ENCODE assay signal across 11 cellular contexts in genomic region chr11:74984730-74985129, GRCh38. TPM values are rescaled to one million over a fixed set of nuclear protein-coding genes. Genes with fewer than 3 reads are reported as not detected.
DNase-seq lines count a peak whose midpoint lies in the region; ATAC-seq and TF ChIP-seq lines count a peak whose summit lies in the region.
"Had no signal": no experiment of that assay in that cellular context is flagged by ENCODE, and none has a peak within 500 bp of the region (broad histone marks: within the 10 kb centered on the region; RNA-seq: fewer than 3 reads in every experiment).

No MANE protein-coding gene starts in this region.

- intact Hi-C loops in Calu3 (cut with micrococcal nuclease; ENCODE audit: unreplicated experiment): no loop called here

- TF ChIP-seq CTCF in Calu3 (IDR thresholded peaks at IDR 0.05; ENCODE audit: unreplicated experiment): no peak

- peaks cover 7% of the 10 kb centered on the region for H3K4me1 Mint-ChIP-seq in activated T-cell treated with anti-CD3 and anti-CD28 coated beads, Interleukin-2, amount 50 U/mL, for 24 hours (ENCODE audit: low read depth)
- peaks cover 6% of the 10 kb centered on the region for H3K4me1 Mint-ChIP-seq in memory B cell
- H3K4me1 Mint-ChIP-seq in Calu3 (ENCODE audit: low read depth, unreplicated experiment): no peaks in the 10 kb centered on the region

- BruUV-seq in Calu3 (replicated peaks; lab: Mats Ljungman, UMichigan): no TSS peak

- DNase-seq in activated T-cell treated with anti-CD3 and anti-CD28 coated beads, Interleukin-2, amount 50 U/mL, for 24 hours: no peak
- DNase-seq in activated T-cell treated with anti-CD3 and anti-CD28 coated beads for 4 hours: no peak
- peak; percentile 11 for DNase-seq in MV-4-11 (lab: John Stamatoyannopoulos, UW)
- no peak for DNase-seq in memory B cell (ENCODE audit: low spot score in 2 of 2)
- no peak for DNase-seq in Calu3
- DNase-seq in stimulated activated CD4-positive, alpha-beta T cell treated with anti-CD3 and anti-CD28 coated beads, Interleukin-1b, Interleukin-23, amount 100 ng/mL, for 48 hours: no peak
- DNase-seq: 8988T; CD8-positive, alpha-beta memory T cell; COR-L47; H9 had no signal

- no peaks in the 10 kb centered on the region for H3K9me3 Mint-ChIP-seq in activated T-cell treated with anti-CD3 and anti-CD28 coated beads, Interleukin-2, amount 50 U/mL, for 24 hours
- H3K9me3 Mint-ChIP-seq in memory B cell: no peaks in the 10 kb centered on the region
- no peaks in the 10 kb centered on the region for H3K9me3 Mint-ChIP-seq in Calu3 (ENCODE audit: low read depth, unreplicated experiment)
- H3K9me3 Mint-ChIP-seq: CD8-positive, alpha-beta memory T cell; H9 had no signal

- no peak for ATAC-seq in memory B cell (ENCODE audit: low read depth)
- no peak for ATAC-seq in HG03039 (IDR thresholded peaks at IDR 0.05; ENCODE audit: unreplicated experiment)

- CTCF ChIA-PET in Calu3 (lab: Charles Lee): no interaction called here

- peak overlapping the region; percentile 47 for H3K27ac Mint-ChIP-seq in activated T-cell treated with anti-CD3 and anti-CD28 coated beads, Interleukin-2, amount 50 U/mL, for 24 hours
- H3K27ac Mint-ChIP-seq in memory B cell: peak overlapping the region; percentile 33
- H3K27ac Mint-ChIP-seq in Calu3 (ENCODE audit: unreplicated experiment): no peak overlapping the region

- H3K4me3 Mint-ChIP-seq in activated T-cell treated with anti-CD3 and anti-CD28 coated beads, Interleukin-2, amount 50 U/mL, for 24 hours: no peak overlapping the region
- no peak overlapping the region for H3K4me3 Mint-ChIP-seq in memory B cell
- H3K4me3 Mint-ChIP-seq in Calu3 (ENCODE audit: low read depth, unreplicated experiment): no peak overlapping the region
- H3K4me3 Mint-ChIP-seq: H9 had no signal

- H3K27me3 Mint-ChIP-seq in activated T-cell treated with anti-CD3 and anti-CD28 coated beads, Interleukin-2, amount 50 U/mL, for 24 hours: no peaks in the 10 kb centered on the region
- H3K27me3 Mint-ChIP-seq in memory B cell: no peaks in the 10 kb centered on the region
- no peaks in the 10 kb centered on the region for H3K27me3 Mint-ChIP-seq in Calu3 (ENCODE audit: unreplicated experiment)
- H3K27me3 Mint-ChIP-seq: CD8-positive, alpha-beta memory T cell had no signal

- H3K36me3 Mint-ChIP-seq in activated T-cell treated with anti-CD3 and anti-CD28 coated beads, Interleukin-2, amount 50 U/mL, for 24 hours (ENCODE audit: low read depth): peaks cover 21% of the 10 kb centered on the region
- H3K36me3 Mint-ChIP-seq in memory B cell (peaks cover 6% of the 10 kb centered on the region), Calu3 (ENCODE audit: insufficient read depth, unreplicated experiment) (peaks cover 28% of the 10 kb centered on the region)

RNA-seq across cellular contexts. Expression of gene NEU3, which starts 4.0 kb away (rescaled TPM):
- 11.4 and 14.2 TPM in 2 replicates for total RNA-seq in Calu3 (2022)

RNA-seq across cellular contexts. Expression of gene SPCS2, which starts 35.7 kb away (rescaled TPM):
- total RNA-seq in Calu3 (2022): 195 and 209 TPM in 2 replicates

RNA-seq across cellular contexts. Expression of gene XRRA1, which starts 35.8 kb away (rescaled TPM):
- total RNA-seq in Calu3 (2022): 18.4 and 20.1 TPM in 2 replicates
